1 cellular context compared by ENCODE assay signal in the genomic region with DNA sequence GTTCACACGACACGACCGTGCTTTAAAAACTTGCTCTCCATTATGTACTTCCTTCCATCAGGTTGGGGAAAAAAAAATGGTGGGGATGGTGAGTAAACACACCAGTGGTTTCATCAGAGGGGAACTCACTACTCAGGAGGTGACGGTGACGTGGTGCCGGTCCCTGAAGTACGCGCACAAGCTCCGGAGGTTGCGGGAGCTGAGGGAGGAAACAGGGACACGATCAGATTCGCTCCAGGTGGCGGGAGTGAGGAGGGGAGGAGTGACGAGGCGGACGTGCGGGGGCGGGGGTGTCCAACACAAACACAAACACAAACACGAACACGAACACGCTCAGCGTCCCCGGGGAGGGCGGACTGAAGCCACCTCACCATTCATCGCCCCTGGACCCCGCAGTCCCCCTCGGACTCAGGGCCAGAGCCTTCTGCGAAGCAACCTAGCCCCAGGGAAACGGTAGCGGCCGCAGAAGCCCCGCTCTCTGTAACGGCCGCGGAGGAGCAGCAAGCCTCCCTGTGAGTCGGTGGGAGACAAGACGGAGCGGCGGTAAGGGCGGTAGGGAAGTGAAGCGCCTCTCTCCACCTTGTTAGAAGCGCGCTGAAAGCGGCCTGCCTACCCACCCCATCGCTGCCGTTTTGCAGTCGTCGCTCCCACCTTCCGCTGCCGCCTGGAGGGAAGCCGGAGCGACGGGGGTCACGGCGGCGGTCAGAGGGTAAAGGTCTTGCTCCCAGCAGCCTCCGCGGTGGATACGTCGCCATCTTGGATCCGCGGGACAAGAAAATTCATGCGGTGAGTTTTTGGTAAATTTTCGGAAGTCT.
TF ChIP-seq lines count a peak whose summit lies in the region.

A gene with protein sequence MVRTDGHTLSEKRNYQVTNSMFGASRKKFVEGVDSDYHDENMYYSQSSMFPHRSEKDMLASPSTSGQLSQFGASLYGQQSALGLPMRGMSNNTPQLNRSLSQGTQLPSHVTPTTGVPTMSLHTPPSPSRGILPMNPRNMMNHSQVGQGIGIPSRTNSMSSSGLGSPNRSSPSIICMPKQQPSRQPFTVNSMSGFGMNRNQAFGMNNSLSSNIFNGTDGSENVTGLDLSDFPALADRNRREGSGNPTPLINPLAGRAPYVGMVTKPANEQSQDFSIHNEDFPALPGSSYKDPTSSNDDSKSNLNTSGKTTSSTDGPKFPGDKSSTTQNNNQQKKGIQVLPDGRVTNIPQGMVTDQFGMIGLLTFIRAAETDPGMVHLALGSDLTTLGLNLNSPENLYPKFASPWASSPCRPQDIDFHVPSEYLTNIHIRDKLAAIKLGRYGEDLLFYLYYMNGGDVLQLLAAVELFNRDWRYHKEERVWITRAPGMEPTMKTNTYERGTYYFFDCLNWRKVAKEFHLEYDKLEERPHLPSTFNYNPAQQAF (plus strand): TSS at position 739 of the 815 bp plus-strand sequence. CDS start 34,794 bp downstream, outside the sequence.

TF ChIP-seq in HepG2, 621 proteins besides CTCF, POLR2A, EP300 and RAD21 (continued from another document and continues in another):
- TF ChIP-seq NFYB (CRISPR knock-in tag; IDR thresholded peaks at IDR 0.05), result no peak; the same call in 1 of the 2 replicates
- TF ChIP-seq, protein P1, sequence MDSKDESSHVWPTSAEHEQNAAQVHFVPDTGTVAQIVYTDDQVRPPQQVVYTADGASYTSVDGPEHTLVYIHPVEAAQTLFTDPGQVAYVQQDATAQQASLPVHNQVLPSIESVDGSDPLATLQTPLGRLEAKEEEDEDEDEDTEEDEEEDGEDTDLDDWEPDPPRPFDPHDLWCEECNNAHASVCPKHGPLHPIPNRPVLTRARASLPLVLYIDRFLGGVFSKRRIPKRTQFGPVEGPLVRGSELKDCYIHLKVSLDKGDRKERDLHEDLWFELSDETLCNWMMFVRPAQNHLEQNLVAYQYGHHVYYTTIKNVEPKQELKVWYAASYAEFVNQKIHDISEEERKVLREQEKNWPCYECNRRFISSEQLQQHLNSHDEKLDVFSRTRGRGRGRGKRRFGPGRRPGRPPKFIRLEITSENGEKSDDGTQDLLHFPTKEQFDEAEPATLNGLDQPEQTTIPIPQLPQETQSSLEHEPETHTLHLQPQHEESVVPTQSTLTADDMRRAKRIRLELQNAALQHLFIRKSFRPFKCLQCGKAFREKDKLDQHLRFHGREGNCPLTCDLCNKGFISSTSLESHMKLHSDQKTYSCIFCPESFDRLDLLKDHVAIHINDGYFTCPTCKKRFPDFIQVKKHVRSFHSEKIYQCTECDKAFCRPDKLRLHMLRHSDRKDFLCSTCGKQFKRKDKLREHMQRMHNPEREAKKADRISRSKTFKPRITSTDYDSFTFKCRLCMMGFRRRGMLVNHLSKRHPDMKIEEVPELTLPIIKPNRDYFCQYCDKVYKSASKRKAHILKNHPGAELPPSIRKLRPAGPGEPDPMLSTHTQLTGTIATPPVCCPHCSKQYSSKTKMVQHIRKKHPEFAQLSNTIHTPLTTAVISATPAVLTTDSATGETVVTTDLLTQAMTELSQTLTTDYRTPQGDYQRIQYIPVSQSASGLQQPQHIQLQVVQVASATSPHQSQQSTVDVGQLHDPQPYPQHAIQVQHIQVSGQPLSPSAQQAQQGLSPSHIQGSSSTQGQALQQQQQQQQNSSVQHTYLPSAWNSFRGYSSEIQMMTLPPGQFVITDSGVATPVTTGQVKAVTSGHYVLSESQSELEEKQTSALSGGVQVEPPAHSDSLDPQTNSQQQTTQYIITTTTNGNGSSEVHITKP (CRISPR knock-in tag; IDR thresholded peaks at IDR 0.05; ENCODE audit: low read depth), result peak; percentile 26; the same call in 1 of the 2 replicates
- peak; percentile 26; the same call in 1 of the 2 replicates for TF ChIP-seq SMAD3 (CRISPR knock-in tag; IDR thresholded peaks at IDR 0.05)
- TF ChIP-seq, protein P2, sequence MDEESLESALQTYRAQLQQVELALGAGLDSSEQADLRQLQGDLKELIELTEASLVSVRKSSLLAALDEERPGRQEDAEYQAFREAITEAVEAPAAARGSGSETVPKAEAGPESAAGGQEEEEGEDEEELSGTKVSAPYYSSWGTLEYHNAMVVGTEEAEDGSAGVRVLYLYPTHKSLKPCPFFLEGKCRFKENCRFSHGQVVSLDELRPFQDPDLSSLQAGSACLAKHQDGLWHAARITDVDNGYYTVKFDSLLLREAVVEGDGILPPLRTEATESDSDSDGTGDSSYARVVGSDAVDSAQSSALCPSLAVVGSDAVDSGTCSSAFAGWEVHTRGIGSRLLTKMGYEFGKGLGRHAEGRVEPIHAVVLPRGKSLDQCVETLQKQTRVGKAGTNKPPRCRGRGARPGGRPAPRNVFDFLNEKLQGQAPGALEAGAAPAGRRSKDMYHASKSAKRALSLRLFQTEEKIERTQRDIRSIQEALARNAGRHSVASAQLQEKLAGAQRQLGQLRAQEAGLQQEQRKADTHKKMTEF (CRISPR knock-in tag; IDR thresholded peaks at IDR 0.05), result peak; percentile 85; the same call in 1 of the 2 replicates
- no peak for TF ChIP-seq SSRP1 (CRISPR knock-in tag; IDR thresholded peaks at IDR 0.05)
- TF ChIP-seq, protein P3, sequence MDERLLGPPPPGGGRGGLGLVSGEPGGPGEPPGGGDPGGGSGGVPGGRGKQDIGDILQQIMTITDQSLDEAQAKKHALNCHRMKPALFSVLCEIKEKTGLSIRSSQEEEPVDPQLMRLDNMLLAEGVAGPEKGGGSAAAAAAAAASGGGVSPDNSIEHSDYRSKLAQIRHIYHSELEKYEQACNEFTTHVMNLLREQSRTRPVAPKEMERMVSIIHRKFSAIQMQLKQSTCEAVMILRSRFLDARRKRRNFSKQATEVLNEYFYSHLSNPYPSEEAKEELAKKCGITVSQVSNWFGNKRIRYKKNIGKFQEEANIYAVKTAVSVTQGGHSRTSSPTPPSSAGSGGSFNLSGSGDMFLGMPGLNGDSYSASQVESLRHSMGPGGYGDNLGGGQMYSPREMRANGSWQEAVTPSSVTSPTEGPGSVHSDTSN (CRISPR knock-in tag; IDR thresholded peaks at IDR 0.05), result no peak
- TF ChIP-seq MED1 (CRISPR knock-in tag; IDR thresholded peaks at IDR 0.05), result peak; percentile 55; the same call in 1 of the 2 replicates
- TF ChIP-seq, protein P4, sequence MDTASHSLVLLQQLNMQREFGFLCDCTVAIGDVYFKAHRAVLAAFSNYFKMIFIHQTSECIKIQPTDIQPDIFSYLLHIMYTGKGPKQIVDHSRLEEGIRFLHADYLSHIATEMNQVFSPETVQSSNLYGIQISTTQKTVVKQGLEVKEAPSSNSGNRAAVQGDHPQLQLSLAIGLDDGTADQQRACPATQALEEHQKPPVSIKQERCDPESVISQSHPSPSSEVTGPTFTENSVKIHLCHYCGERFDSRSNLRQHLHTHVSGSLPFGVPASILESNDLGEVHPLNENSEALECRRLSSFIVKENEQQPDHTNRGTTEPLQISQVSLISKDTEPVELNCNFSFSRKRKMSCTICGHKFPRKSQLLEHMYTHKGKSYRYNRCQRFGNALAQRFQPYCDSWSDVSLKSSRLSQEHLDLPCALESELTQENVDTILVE (CRISPR knock-in tag; IDR thresholded peaks at IDR 0.05), result peak; percentile 79; the same call in 1 of the 2 replicates
- TF ChIP-seq JUN (CRISPR knock-in tag; IDR thresholded peaks at IDR 0.05), result no peak
- TF ChIP-seq NFE2 (CRISPR knock-in tag; IDR thresholded peaks at IDR 0.05), result no peak
- TF ChIP-seq SIX1 (CRISPR knock-in tag; IDR thresholded peaks at IDR 0.05; ENCODE audit: borderline replicate concordance), result no peak
- TF ChIP-seq, protein P5, sequence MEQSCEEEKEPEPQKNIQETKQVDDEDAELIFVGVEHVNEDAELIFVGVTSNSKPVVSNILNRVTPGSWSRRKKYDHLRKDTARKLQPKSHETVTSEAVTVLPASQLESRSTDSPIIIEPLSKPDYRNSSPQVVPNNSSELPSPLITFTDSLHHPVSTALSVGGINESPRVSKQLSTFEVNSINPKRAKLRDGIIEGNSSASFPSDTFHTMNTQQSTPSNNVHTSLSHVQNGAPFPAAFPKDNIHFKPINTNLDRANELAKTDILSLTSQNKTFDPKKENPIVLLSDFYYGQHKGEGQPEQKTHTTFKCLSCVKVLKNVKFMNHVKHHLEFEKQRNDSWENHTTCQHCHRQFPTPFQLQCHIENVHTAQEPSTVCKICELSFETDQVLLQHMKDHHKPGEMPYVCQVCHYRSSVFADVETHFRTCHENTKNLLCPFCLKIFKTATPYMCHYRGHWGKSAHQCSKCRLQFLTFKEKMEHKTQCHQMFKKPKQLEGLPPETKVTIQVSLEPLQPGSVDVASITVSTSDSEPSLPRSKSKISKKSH (CRISPR knock-in tag; IDR thresholded peaks at IDR 0.05; ENCODE audit: borderline replicate concordance), result no peak
- no peak; the same call in 1 of the 2 replicates for TF ChIP-seq NFE2L2 (IDR thresholded peaks at IDR 0.05; ENCODE audit: low read length)
- no peak; the same call in 1 of the 2 replicates for TF ChIP-seq ZNF546 (CRISPR knock-in tag; conservative IDR thresholded peaks at IDR 0.05)
- no peak for TF ChIP-seq ZNF382 (CRISPR knock-in tag; IDR thresholded peaks at IDR 0.05; ENCODE audit: borderline replicate concordance)
- no peak for TF ChIP-seq ZKSCAN1 (IDR thresholded peaks at IDR 0.05; ENCODE audit: low read length)
- TF ChIP-seq, protein P6, sequence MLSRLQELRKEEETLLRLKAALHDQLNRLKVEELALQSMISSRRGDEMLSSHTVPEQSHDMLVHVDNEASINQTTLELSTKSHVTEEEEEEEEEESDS (CRISPR knock-in tag; IDR thresholded peaks at IDR 0.05; ENCODE audit: borderline replicate concordance), result 0 out of 2 replicates have a peak, but pooled peaks have one; percentile 40
- TF ChIP-seq ZNF75D (CRISPR knock-in tag; IDR thresholded peaks at IDR 0.05; ENCODE audit: borderline replicate concordance), result no peak
- TF ChIP-seq SOX6 (IDR thresholded peaks at IDR 0.05), result no peak
- peak; percentile 59 for TF ChIP-seq SOX6 (CRISPR knock-in tag; IDR thresholded peaks at IDR 0.05)
- peak; percentile 97; the same call in 1 of the 2 replicates for TF ChIP-seq ZNF567 (CRISPR knock-in tag; IDR thresholded peaks at IDR 0.05; ENCODE audit: borderline replicate concordance)
- no peak; the same call in 1 of the 2 replicates for TF ChIP-seq ZNF354B (CRISPR knock-in tag; IDR thresholded peaks at IDR 0.05)
- 0 out of 2 replicates have a peak, but pooled peaks have one; percentile 61 for TF ChIP-seq ZNF446 (CRISPR knock-in tag; IDR thresholded peaks at IDR 0.05)
- TF ChIP-seq, protein P7, sequence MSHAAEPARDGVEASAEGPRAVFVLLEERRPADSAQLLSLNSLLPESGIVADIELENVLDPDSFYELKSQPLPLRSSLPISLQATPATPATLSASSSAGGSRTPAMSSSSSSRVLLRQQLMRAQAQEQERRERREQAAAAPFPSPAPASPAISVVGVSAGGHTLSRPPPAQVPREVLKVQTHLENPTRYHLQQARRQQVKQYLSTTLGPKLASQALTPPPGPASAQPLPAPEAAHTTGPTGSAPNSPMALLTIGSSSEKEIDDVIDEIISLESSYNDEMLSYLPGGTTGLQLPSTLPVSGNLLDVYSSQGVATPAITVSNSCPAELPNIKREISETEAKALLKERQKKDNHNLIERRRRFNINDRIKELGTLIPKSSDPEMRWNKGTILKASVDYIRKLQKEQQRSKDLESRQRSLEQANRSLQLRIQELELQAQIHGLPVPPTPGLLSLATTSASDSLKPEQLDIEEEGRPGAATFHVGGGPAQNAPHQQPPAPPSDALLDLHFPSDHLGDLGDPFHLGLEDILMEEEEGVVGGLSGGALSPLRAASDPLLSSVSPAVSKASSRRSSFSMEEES (CRISPR knock-in tag; IDR thresholded peaks at IDR 0.05), result peak; percentile 22
- no peak for TF ChIP-seq MXD4 (CRISPR knock-in tag; IDR thresholded peaks at IDR 0.05)
- TF ChIP-seq ZNF883 (CRISPR knock-in tag; IDR thresholded peaks at IDR 0.05; ENCODE audit: not compliant biosample characterization), result peak; percentile 95
- TF ChIP-seq, protein P8, sequence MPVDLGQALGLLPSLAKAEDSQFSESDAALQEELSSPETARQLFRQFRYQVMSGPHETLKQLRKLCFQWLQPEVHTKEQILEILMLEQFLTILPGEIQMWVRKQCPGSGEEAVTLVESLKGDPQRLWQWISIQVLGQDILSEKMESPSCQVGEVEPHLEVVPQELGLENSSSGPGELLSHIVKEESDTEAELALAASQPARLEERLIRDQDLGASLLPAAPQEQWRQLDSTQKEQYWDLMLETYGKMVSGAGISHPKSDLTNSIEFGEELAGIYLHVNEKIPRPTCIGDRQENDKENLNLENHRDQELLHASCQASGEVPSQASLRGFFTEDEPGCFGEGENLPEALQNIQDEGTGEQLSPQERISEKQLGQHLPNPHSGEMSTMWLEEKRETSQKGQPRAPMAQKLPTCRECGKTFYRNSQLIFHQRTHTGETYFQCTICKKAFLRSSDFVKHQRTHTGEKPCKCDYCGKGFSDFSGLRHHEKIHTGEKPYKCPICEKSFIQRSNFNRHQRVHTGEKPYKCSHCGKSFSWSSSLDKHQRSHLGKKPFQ (CRISPR knock-in tag; IDR thresholded peaks at IDR 0.05; ENCODE audit: insufficient replicate concordance), result peak; percentile 78
- peak; percentile 81; the same call in 1 of the 2 replicates for TF ChIP-seq BORCS8-MEF2B (CRISPR knock-in tag; IDR thresholded peaks at IDR 0.05)
- no peak; the same call in 1 of the 2 replicates for TF ChIP-seq ZSCAN29 (CRISPR knock-in tag; conservative IDR thresholded peaks at IDR 0.05)
- no peak for TF ChIP-seq ZNF614 (CRISPR knock-in tag; IDR thresholded peaks at IDR 0.05; ENCODE audit: borderline replicate concordance)
- TF ChIP-seq, protein P9, sequence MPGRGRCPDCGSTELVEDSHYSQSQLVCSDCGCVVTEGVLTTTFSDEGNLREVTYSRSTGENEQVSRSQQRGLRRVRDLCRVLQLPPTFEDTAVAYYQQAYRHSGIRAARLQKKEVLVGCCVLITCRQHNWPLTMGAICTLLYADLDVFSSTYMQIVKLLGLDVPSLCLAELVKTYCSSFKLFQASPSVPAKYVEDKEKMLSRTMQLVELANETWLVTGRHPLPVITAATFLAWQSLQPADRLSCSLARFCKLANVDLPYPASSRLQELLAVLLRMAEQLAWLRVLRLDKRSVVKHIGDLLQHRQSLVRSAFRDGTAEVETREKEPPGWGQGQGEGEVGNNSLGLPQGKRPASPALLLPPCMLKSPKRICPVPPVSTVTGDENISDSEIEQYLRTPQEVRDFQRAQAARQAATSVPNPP (CRISPR knock-in tag; IDR thresholded peaks at IDR 0.05), result no peak
- no peak for TF ChIP-seq AGO1 (IDR thresholded peaks at IDR 0.05; ENCODE audit: low read depth, low read length, poor library complexity, severe bottlenecking)
- no peak for TF ChIP-seq ZFP36 (IDR thresholded peaks at IDR 0.05; ENCODE audit: borderline replicate concordance, low read depth, low read length, partially characterized antibody)
- TF ChIP-seq, protein P10, sequence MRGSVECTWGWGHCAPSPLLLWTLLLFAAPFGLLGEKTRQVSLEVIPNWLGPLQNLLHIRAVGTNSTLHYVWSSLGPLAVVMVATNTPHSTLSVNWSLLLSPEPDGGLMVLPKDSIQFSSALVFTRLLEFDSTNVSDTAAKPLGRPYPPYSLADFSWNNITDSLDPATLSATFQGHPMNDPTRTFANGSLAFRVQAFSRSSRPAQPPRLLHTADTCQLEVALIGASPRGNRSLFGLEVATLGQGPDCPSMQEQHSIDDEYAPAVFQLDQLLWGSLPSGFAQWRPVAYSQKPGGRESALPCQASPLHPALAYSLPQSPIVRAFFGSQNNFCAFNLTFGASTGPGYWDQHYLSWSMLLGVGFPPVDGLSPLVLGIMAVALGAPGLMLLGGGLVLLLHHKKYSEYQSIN (CRISPR knock-in tag; IDR thresholded peaks at IDR 0.05; ENCODE audit: borderline replicate concordance), result no peak
